In the genomic region with DNA sequence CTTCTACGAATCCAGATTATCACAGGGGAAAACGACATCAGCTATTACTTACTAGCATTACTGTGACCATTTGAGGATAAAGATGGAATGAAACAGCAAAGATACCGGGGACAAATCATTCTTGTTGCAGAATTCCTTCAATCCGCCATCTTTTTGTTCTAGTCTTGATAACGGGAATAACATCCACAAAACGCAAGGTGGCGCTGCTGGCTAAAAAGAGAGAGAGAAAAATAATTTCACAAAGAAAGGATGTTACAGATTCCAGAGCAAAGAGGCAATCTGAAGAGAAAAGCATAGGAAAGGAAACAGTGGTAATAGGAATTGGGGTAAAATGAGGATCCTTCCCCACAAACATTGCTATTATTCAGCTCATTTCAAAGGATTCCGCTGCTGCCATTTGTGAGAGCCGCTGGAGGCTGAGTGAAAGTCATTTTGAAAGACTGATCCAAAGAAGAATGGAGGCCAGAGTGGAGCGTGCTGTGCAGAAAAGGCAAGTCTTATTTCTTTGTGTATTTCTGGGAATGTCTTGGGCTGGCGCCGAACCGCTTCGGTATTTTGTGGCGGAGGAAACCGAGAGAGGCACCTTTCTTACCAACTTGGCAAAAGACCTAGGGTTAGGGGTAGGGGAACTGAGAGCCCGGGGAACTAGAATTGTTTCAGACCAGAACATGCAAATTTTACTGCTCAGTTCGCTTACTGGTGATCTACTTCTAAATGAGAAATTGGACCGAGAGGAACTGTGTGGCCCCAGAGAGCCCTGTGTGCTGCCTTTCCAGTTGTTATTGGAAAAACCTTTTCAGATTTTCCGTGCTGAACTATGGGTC, we compare ENCODE assay signal across 9 cellular contexts. TPM values are rescaled to one million over a fixed set of nuclear protein-coding genes. Genes with fewer than 3 reads are reported as not detected.
A peak's percentile ranks its signal among the peaks of the same experiment; 100 is the strongest.
DNase-seq lines count a peak whose midpoint lies in the region; ATAC-seq, FAIRE-seq and TF ChIP-seq lines count a peak whose summit lies in the region.
"Had no signal": no experiment of that assay in that cellular context is flagged by ENCODE, and none has a peak within 500 bp of the region (broad histone marks: within the 10 kb centered on the region; RNA-seq: fewer than 3 reads in every experiment).

A gene (plus strand): TSS at position 264 of the 824 bp plus-strand sequence. CDS start 192 bp downstream, at position 456.

- H2AFZ ChIP-seq in astrocyte (ENCODE audit: low read depth, low read length): no peak within 1 kb of the TSS

- no peaks in the 10 kb centered on the region for H3K79me1 ChIP-seq in mesendoderm (ENCODE audit: low read length)

- H4K20me1 ChIP-seq in astrocyte (ENCODE audit: insufficient read depth, low read length): no peaks in the 10 kb centered on the region

- no peaks in the 10 kb centered on the region for H3K27me3 Mint-ChIP-seq in astrocyte (ENCODE audit: low read depth, unreplicated experiment)
- no peaks in the 10 kb centered on the region for H3K27me3 Mint-ChIP-seq in activated T-helper 1 cell treated with anti-CD3 and anti-CD28 coated beads, Interleukin-12 subunit alpha, Interleukin-12 subunit beta, Interleukin-2, Interleukin-4 antibody, amounts not matched to agents 30 ng/mL and 10 ng/mL and 1 ng/mL, durations not matched to agents 14 hours and 24 hours and 36 hours (ENCODE audit: insufficient read depth)

- H3K36me3 Mint-ChIP-seq in astrocyte (ENCODE audit: low read depth, unreplicated experiment): peaks cover 4% of the 10 kb centered on the region
- no peaks in the 10 kb centered on the region for H3K36me3 Mint-ChIP-seq in activated T-helper 1 cell treated with anti-CD3 and anti-CD28 coated beads, Interleukin-12 subunit alpha, Interleukin-12 subunit beta, Interleukin-2, Interleukin-4 antibody, amounts not matched to agents 30 ng/mL and 10 ng/mL and 1 ng/mL, durations not matched to agents 14 hours and 24 hours and 36 hours (ENCODE audit: low read depth)

- H3K27ac Mint-ChIP-seq in astrocyte (ENCODE audit: unreplicated experiment): no peak within 1 kb of the TSS
- H3K27ac Mint-ChIP-seq in activated T-helper 1 cell treated with anti-CD3 and anti-CD28 coated beads, Interleukin-12 subunit alpha, Interleukin-12 subunit beta, Interleukin-2, Interleukin-4 antibody, amounts not matched to agents 30 ng/mL and 10 ng/mL and 1 ng/mL, durations not matched to agents 14 hours and 24 hours and 36 hours: no peak within 1 kb of the TSS

- WGBS in mesendoderm (ENCODE audit: extremely low coverage, insufficient coverage, low lambda C conversion rate): no CpG with 5 or more reads among the region's 20 CpGs

- H3K4me1 Mint-ChIP-seq in astrocyte (ENCODE audit: low read depth, unreplicated experiment): no peaks in the 10 kb centered on the region
- no peaks in the 10 kb centered on the region for H3K4me1 Mint-ChIP-seq in activated T-helper 1 cell treated with anti-CD3 and anti-CD28 coated beads, Interleukin-12 subunit alpha, Interleukin-12 subunit beta, Interleukin-2, Interleukin-4 antibody, amounts not matched to agents 30 ng/mL and 10 ng/mL and 1 ng/mL, durations not matched to agents 14 hours and 24 hours and 36 hours (ENCODE audit: low read depth)

- ATAC-seq in GM18858 (IDR thresholded peaks at IDR 0.05; ENCODE audit: unreplicated experiment): no peak

- H3K9ac ChIP-seq in astrocyte (ENCODE audit: low read length) (no peak within 1 kb of the TSS), mesendoderm (ENCODE audit: low read length) (no peak within 1 kb of the TSS), colonic mucosa (ENCODE audit: low read depth in 2 of 2, low read length in 2 of 2) (no peak within 1 kb of the TSS)

- no peak within 1 kb of the TSS for H3K56ac ChIP-seq in mesendoderm (ENCODE audit: low read length)

- no peak within 1 kb of the TSS for H4K5ac ChIP-seq in mesendoderm (ENCODE audit: low read length)

- H3K4me1 ChIP-seq in astrocyte (ENCODE audit: insufficient read depth, low read length) (no peaks in the 10 kb centered on the region), mesendoderm (ENCODE audit: control insufficient read depth, low read depth, low read length) (no peaks in the 10 kb centered on the region), colonic mucosa (no peaks in the 10 kb centered on the region)

- TF ChIP-seq CTCF in LNCaP clone FGC (IDR thresholded peaks at IDR 0.05; ENCODE audit: control insufficient read depth, extremely low read depth, insufficient read depth) (peak; percentile 79), astrocyte (IDR thresholded peaks at IDR 0.05; ENCODE audit: insufficient read depth, low read depth, low read length) (peak; percentile 27), colonic mucosa (IDR thresholded peaks at IDR 0.05) (no peak), GM20000 (IDR thresholded peaks at IDR 0.05; ENCODE audit: extremely low read depth, missing control alignments) (no peak)

- H3K9me3 ChIP-seq in astrocyte (ENCODE audit: insufficient read depth, low read depth, low read length) (peaks cover 9% of the 10 kb centered on the region), colonic mucosa (no peaks in the 10 kb centered on the region)

- H3K23ac ChIP-seq in mesendoderm (ENCODE audit: low read length): no peak within 1 kb of the TSS

- H3K4me3 Mint-ChIP-seq in astrocyte (ENCODE audit: unreplicated experiment): no peak within 1 kb of the TSS
- H3K4me3 Mint-ChIP-seq in activated T-helper 1 cell treated with anti-CD3 and anti-CD28 coated beads, Interleukin-12 subunit alpha, Interleukin-12 subunit beta, Interleukin-2, Interleukin-4 antibody, amounts not matched to agents 30 ng/mL and 10 ng/mL and 1 ng/mL, durations not matched to agents 14 hours and 24 hours and 36 hours: no peak within 1 kb of the TSS

- no peak within 1 kb of the TSS for H2BK5ac ChIP-seq in mesendoderm (ENCODE audit: low read length)

- no peaks in the 10 kb centered on the region for H3K27me3 ChIP-seq in astrocyte (ENCODE audit: insufficient read depth, low read length)
- no peaks in the 10 kb centered on the region for H3K27me3 ChIP-seq in mesendoderm (ENCODE audit: insufficient read depth, low read length, poor library complexity)
- H3K27me3 ChIP-seq in colonic mucosa: no peaks in the 10 kb centered on the region

- H3K4me2 ChIP-seq in astrocyte (ENCODE audit: low read length) (peak within 1 kb of the TSS; percentile 20), mesendoderm (ENCODE audit: low read length) (no peak within 1 kb of the TSS)

- H3K36me3 ChIP-seq in astrocyte (ENCODE audit: insufficient read depth, low read length) (no peaks in the 10 kb centered on the region), mesendoderm (ENCODE audit: control insufficient read depth, insufficient read depth, low read length) (no peaks in the 10 kb centered on the region), colonic mucosa (no peaks in the 10 kb centered on the region)

- H3K79me2 ChIP-seq in astrocyte (ENCODE audit: insufficient read depth, low read length) (no peaks in the 10 kb centered on the region), mesendoderm (ENCODE audit: control insufficient read depth, insufficient read depth, low read length) (no peaks in the 10 kb centered on the region)

- no peak within 1 kb of the TSS for H3K27ac ChIP-seq in astrocyte (ENCODE audit: low read depth, low read length)
- no peak within 1 kb of the TSS for H3K27ac ChIP-seq in mesendoderm (ENCODE audit: low read depth, low read length)
- H3K27ac ChIP-seq in colonic mucosa: no peak within 1 kb of the TSS

- H2BK15ac ChIP-seq in mesendoderm (replicated peaks; ENCODE audit: low read depth): no peak within 1 kb of the TSS

- intact Hi-C loops in activated T-helper 1 cell treated with anti-CD3 and anti-CD28 coated beads, Interleukin-12 subunit alpha, Interleukin-12 subunit beta, Interleukin-2, Interleukin-4 antibody, amounts not matched to agents 30 ng/mL and 10 ng/mL and 1 ng/mL, durations not matched to agents 14 hours and 24 hours and 36 hours (cut with micrococcal nuclease): no loop called here
- intact Hi-C loops in colonic mucosa (cut with DNase I): no loop called here

- H4K8ac ChIP-seq in mesendoderm (ENCODE audit: low read depth, low read length): peak within 1 kb of the TSS; percentile 56

- no peak for FAIRE-seq in astrocyte (lab: Jason Lieb, UNC)

- no peak within 1 kb of the TSS for H3K4me3 ChIP-seq in LNCaP clone FGC (ENCODE audit: low read depth, low read length)
- H3K4me3 ChIP-seq in astrocyte (ENCODE audit: insufficient read depth, low read depth, low read length): no peak within 1 kb of the TSS
- no peak within 1 kb of the TSS for H3K4me3 ChIP-seq in mesendoderm (ENCODE audit: low read length)
- no peak within 1 kb of the TSS for H3K4me3 ChIP-seq in colonic mucosa

- peaks cover 20% of the 10 kb centered on the region for H3K9me3 Mint-ChIP-seq in astrocyte (ENCODE audit: unreplicated experiment)
- H3K9me3 Mint-ChIP-seq in activated T-helper 1 cell treated with anti-CD3 and anti-CD28 coated beads, Interleukin-12 subunit alpha, Interleukin-12 subunit beta, Interleukin-2, Interleukin-4 antibody, amounts not matched to agents 30 ng/mL and 10 ng/mL and 1 ng/mL, durations not matched to agents 14 hours and 24 hours and 36 hours: peaks cover 12% of the 10 kb centered on the region

- DNase-seq in Daoy (ENCODE audit: low read depth) (peak; percentile 66), LNCaP clone FGC (ENCODE audit: low read depth) (no peak), astrocyte (ENCODE audit: low read depth) (no peak), mesendoderm (peak; percentile 66), colonic mucosa (no peak), GM20000 (ENCODE audit: low spot score) (no peak)
- no peak for DNase-seq in activated T-helper 1 cell treated with anti-CD3 and anti-CD28 coated beads, Interleukin-12 subunit alpha, Interleukin-12 subunit beta, Interleukin-2, Interleukin-4 antibody, amounts not matched to agents 30 ng/mL and 10 ng/mL and 1 ng/mL, durations not matched to agents 14 hours and 24 hours and 36 hours (ENCODE audit: low spot score)

- no peak within 1 kb of the TSS for H2AK5ac ChIP-seq in mesendoderm (ENCODE audit: low read length)

- H3K18ac ChIP-seq in mesendoderm (ENCODE audit: low read length): no peak within 1 kb of the TSS

- H3K4ac ChIP-seq in mesendoderm (ENCODE audit: low read depth, low read length): no peak within 1 kb of the TSS

- H2BK120ac ChIP-seq in mesendoderm (ENCODE audit: low read depth, low read length): no peak within 1 kb of the TSS

RNA-seq across cellular contexts. Expression of the gene that starts here (rescaled TPM):
- 2.6 and 3.9 TPM in 2 replicates for total RNA-seq in Daoy (2014; rRNA removed; shearing (Covaris generic))
- total RNA-seq in astrocyte: 0.79 and 1.0 TPM in 2 replicates
- 0.29 TPM for polyA plus RNA-seq in mesendoderm (2013, experiment 1 of 2)
- polyA plus RNA-seq in mesendoderm (2013, experiment 2 of 2): 0.27 TPM
- not detected in 2 replicates for total RNA-seq in activated T-helper 1 cell treated with anti-CD3 and anti-CD28 coated beads, Interleukin-12 subunit alpha, Interleukin-12 subunit beta, Interleukin-2, Interleukin-4 antibody, amounts not matched to agents 30 ng/mL and 10 ng/mL and 1 ng/mL, durations not matched to agents 14 hours and 24 hours and 36 hours
- total RNA-seq in colonic mucosa: under 1 TPM; 0.15 to 0.40 TPM
- total RNA-seq: T-helper 2 cell treated with Interferon-gamma antibody and Interleukin-4, amounts not matched to agents 100 ng/mL and 5 ng/mL, for 36 hours had no signal

Comparison
In these comparisons a context has a peak if more than half of its experiments do, and no peak if none do; other contexts are left out.
1. DNase-seq: peak in Daoy (single experiment) and mesendoderm (single experiment); none in LNCaP clone FGC (single experiment), astrocyte (single experiment), activated T-helper 1 cell treated with anti-CD3 and anti-CD28 coated beads, Interleukin-12 subunit alpha, Interleukin-12 subunit beta, Interleukin-2, Interleukin-4 antibody, amounts not matched to agents 30 ng/mL and 10 ng/mL and 1 ng/mL, durations not matched to agents 14 hours and 24 hours and 36 hours (single experiment), colonic mucosa (single experiment) and GM20000 (single experiment).
2. CTCF ChIP-seq: peak in LNCaP clone FGC (single experiment) and astrocyte (single experiment); none in colonic mucosa (single experiment) and GM20000 (single experiment).